22 cellular contexts compared by ENCODE assay signal in genomic region chr19:38453596-38453995, GRCh38. TPM values are rescaled to one million over a fixed set of nuclear protein-coding genes. Genes with fewer than 3 reads are reported as not detected.
A peak's percentile ranks its signal among the peaks of the same experiment; 100 is the strongest.
DNase-seq lines count a peak whose midpoint lies in the region; ATAC-seq and TF ChIP-seq lines count a peak whose summit lies in the region.
"Had no signal": no experiment of that assay in that cellular context is flagged by ENCODE, and none has a peak within 500 bp of the region (broad histone marks: within the 10 kb centered on the region; RNA-seq: fewer than 3 reads in every experiment).

No MANE protein-coding gene starts in this region.

- H3K79me2 ChIP-seq in osteoblast (ENCODE audit: insufficient read depth, low read length), result no peaks in the 10 kb centered on the region

- WGBS in transverse colon (ENCODE audit: low coverage in 1 of 2), 2 donors, result 61% methylated on average over 3 of the region's 3 CpGs

- no peaks in the 10 kb centered on the region for H3K27me3 ChIP-seq in osteoblast (ENCODE audit: insufficient read depth, low read length)
- H3K27me3 ChIP-seq in transverse colon, result no peaks in the 10 kb centered on the region
- H3K27me3 ChIP-seq: BLaER1 had no signal

- intact Hi-C loops in transverse colon (cut with DNase I; ENCODE audit: low total_unique reads), result no loop called here

- CTCF ChIA-PET in HEK293 (lab: Yijun Ruan, JAX), result interaction anchor here (0.6 to 1.0 kb wide), 2 partner anchors 476 to 550 kb away, joined by 3 to 5 read pairs; partner anchors contain the start of genes MRPS12 and SARS2

- POLR2A ChIA-PET in HEK293 (lab: Yijun Ruan, JAX), result no interaction called here

- H3K4me1 ChIP-seq in HEK293 (ENCODE audit: control insufficient read depth, insufficient read depth, low read length), result no peaks in the 10 kb centered on the region
- no peaks in the 10 kb centered on the region for H3K4me1 ChIP-seq in osteoblast (ENCODE audit: insufficient read depth, low read length)
- no peaks in the 10 kb centered on the region for H3K4me1 ChIP-seq in transverse colon
- H3K4me1 ChIP-seq: BLaER1, Caco-2 had no signal

- peaks cover 91% of the 10 kb centered on the region for H3K36me3 Mint-ChIP-seq in stimulated activated effector memory CD8-positive, alpha-beta T cell treated with anti-CD3 and anti-CD28 coated beads, Interleukin-12 subunit alpha, Interleukin-12 subunit beta, amount 100 ng/mL, for 72 hours

- DNase-seq in CD1c-positive myeloid dendritic cell (ENCODE audit: extremely low spot score) (peak; percentile 5), osteoblast (ENCODE audit: insufficient read length, low spot score, missing footprints) (peak; percentile 17), transverse colon (no peak)
- DNase-seq in stimulated activated effector memory CD8-positive, alpha-beta T cell treated with anti-CD3 and anti-CD28 coated beads, Interleukin-12 subunit alpha, Interleukin-12 subunit beta, amount 100 ng/mL, for 72 hours (ENCODE audit: low spot score in 2 of 2), result no peak
- DNase-seq in activated CD4-positive, alpha-beta T cell treated with anti-CD3 and anti-CD28 coated beads for 1 hour, result no peak
- DNase-seq: CD8-positive, alpha-beta memory T cell; DMS153; DMS79; GDM1; HCEC 1CT; HFFc6; IMR-90; KBM-7 had no signal

- H3K27ac ChIP-seq in HEK293 (ENCODE audit: extremely low read depth, low read depth, low read length), result no peak overlapping the region
- no peak overlapping the region for H3K27ac ChIP-seq in osteoblast (ENCODE audit: low read depth, low read length)
- no peak overlapping the region for H3K27ac ChIP-seq in transverse colon
- H3K27ac ChIP-seq: BLaER1, GM23248 had no signal

- ATAC-seq in stimulated activated effector memory CD8-positive, alpha-beta T cell treated with anti-CD3 and anti-CD28 coated beads, Interleukin-12 subunit alpha, Interleukin-12 subunit beta, amount 100 ng/mL, for 72 hours, result peak; percentile 27
- ATAC-seq in HG02970 (IDR thresholded peaks at IDR 0.05; ENCODE audit: low FRiP score, unreplicated experiment), result no peak

- no peak for TF ChIP-seq POLR2A in transverse colon (IDR thresholded peaks at IDR 0.05)

- TF ChIP-seq CTCF in HEK293 (tag by site-specific recombination; IDR thresholded peaks at IDR 0.05), result no peak
- no peak for TF ChIP-seq CTCF in osteoblast (IDR thresholded peaks at IDR 0.05; ENCODE audit: extremely low read depth, low read depth, low read length)
- no peak for TF ChIP-seq CTCF in transverse colon (IDR thresholded peaks at IDR 0.05)

- peak overlapping the region; percentile 60 for H3K27ac Mint-ChIP-seq in stimulated activated effector memory CD8-positive, alpha-beta T cell treated with anti-CD3 and anti-CD28 coated beads, Interleukin-12 subunit alpha, Interleukin-12 subunit beta, amount 100 ng/mL, for 72 hours
- H3K27ac Mint-ChIP-seq: CD8-positive, alpha-beta memory T cell; HFFc6 had no signal

- no peaks in the 10 kb centered on the region for H4K20me1 ChIP-seq in osteoblast (ENCODE audit: insufficient read depth, low read length)
- H4K20me1 ChIP-seq: BLaER1 had no signal

- H2AFZ ChIP-seq in osteoblast (ENCODE audit: low read length), result no peak overlapping the region
- H2AFZ ChIP-seq: GM23248 had no signal

- H3K9me3 ChIP-seq in HEK293 (ENCODE audit: control insufficient read depth, insufficient read depth, low read depth, low read length) (no peaks in the 10 kb centered on the region), osteoblast (ENCODE audit: low read depth, low read length) (no peaks in the 10 kb centered on the region), transverse colon (no peaks in the 10 kb centered on the region)
- H3K9me3 ChIP-seq: BLaER1, Caco-2 had no signal

- in situ Hi-C loops in transverse colon (cut with MboI; ENCODE audit: low pct_ligation_motif_present in 1 of 4, low pct_unique_long_range_greater_than_20kb in 1 of 4, low sequenced_read_pairs in 3 of 4), result no loop called here

- H3K4me2 ChIP-seq in osteoblast (ENCODE audit: insufficient read depth, low read length), result no peak overlapping the region
- H3K4me2 ChIP-seq: BLaER1 had no signal

- H3K36me3 ChIP-seq in HEK293 (ENCODE audit: control insufficient read depth in 2 of 2, insufficient read depth in 1 of 2, low read length in 2 of 2), result no peaks in the 10 kb centered on the region
- H3K36me3 ChIP-seq in osteoblast (ENCODE audit: insufficient read depth, low read length), result no peaks in the 10 kb centered on the region
- H3K36me3 ChIP-seq in transverse colon, result no peaks in the 10 kb centered on the region
- H3K36me3 ChIP-seq: BLaER1 had no signal

- no peak overlapping the region for H3K4me3 Mint-ChIP-seq in stimulated activated effector memory CD8-positive, alpha-beta T cell treated with anti-CD3 and anti-CD28 coated beads, Interleukin-12 subunit alpha, Interleukin-12 subunit beta, amount 100 ng/mL, for 72 hours
- H3K4me3 Mint-ChIP-seq: CD4-positive, CD25-positive, alpha-beta regulatory T cell; CD8-positive, alpha-beta memory T cell; HFFc6 had no signal

- H3K4me3 ChIP-seq in HEK293 (ENCODE audit: low read depth, low read length) (no peak overlapping the region), osteoblast (ENCODE audit: insufficient read depth, low read length) (no peak overlapping the region), transverse colon (no peak overlapping the region)
- H3K4me3 ChIP-seq: BLaER1, GM23248 had no signal

- H3K4me1 Mint-ChIP-seq in stimulated activated effector memory CD8-positive, alpha-beta T cell treated with anti-CD3 and anti-CD28 coated beads, Interleukin-12 subunit alpha, Interleukin-12 subunit beta, amount 100 ng/mL, for 72 hours, result peaks cover 7% of the 10 kb centered on the region
- H3K4me1 Mint-ChIP-seq: CD8-positive, alpha-beta memory T cell had no signal

- no peak for TF ChIP-seq EP300 in transverse colon (IDR thresholded peaks at IDR 0.05; ENCODE audit: low read depth)

- H3K9me3 Mint-ChIP-seq in stimulated activated effector memory CD8-positive, alpha-beta T cell treated with anti-CD3 and anti-CD28 coated beads, Interleukin-12 subunit alpha, Interleukin-12 subunit beta, amount 100 ng/mL, for 72 hours, result no peaks in the 10 kb centered on the region
- H3K9me3 Mint-ChIP-seq: CD8-positive, alpha-beta memory T cell; HFFc6 had no signal

TF ChIP-seq in HEK293, 187 proteins besides CTCF, POLR2A, EP300 and RAD21:
- TF ChIP-seq EGR2 (tag by site-specific recombination; IDR thresholded peaks at IDR 0.05; ENCODE audit: low read depth) (peak; percentile 95), ZBTB48 (tag by site-specific recombination; IDR thresholded peaks at IDR 0.05) (peak; percentile 5; the same call in 1 of the 2 replicates), INSM2 (tag by site-specific recombination; IDR thresholded peaks at IDR 0.05) (no peak), ZNF623 (tag by site-specific recombination; IDR thresholded peaks at IDR 0.05) (peak; percentile 58), ZFHX2 (tag by site-specific recombination; conservative IDR thresholded peaks at IDR 0.05) (peak; percentile 91)
TF ChIP-seq in HEK293: peak in this region for 4.

RNA-seq across cellular contexts. Expression of gene RYR1, which starts 20.1 kb away (rescaled TPM):
- total RNA-seq in osteoblast (under 0.01 TPM in 2 replicates), transverse colon (1 to 10 TPM in 3 of 4 donors, under 1 TPM in 1; 0.20 to 2.1 (median 1.4) TPM)
- total RNA-seq: H4, HFFc6, IMR-90 had no signal

RNA-seq across cellular contexts. Expression of gene RASGRP4, which starts 27.6 kb away (rescaled TPM):
- total RNA-seq in osteoblast (not detected in 2 replicates), transverse colon (10 to 100 TPM in 1 of 4 donors, 1 to 10 TPM in 2, not detected in 1; 1.5 to 19.8 (median 1.7) TPM)
- total RNA-seq: A673, Caco-2, Daoy, GM23248, HFFc6, IMR-90 had no signal

RNA-seq across cellular contexts. Expression of gene FAM98C, which starts 50.7 kb away (rescaled TPM):
- total RNA-seq in osteoblast (12.1 and 14.1 TPM in 2 replicates), transverse colon (100 to 1,000 TPM in 1 of 4 donors, 10 to 100 TPM in 3; 34.0 to 102 (median 41.2) TPM)

Comparison
In these comparisons a context has a peak if more than half of its experiments do, and no peak if none do; other contexts are left out.
1. DNase-seq: peak in CD1c-positive myeloid dendritic cell (single experiment) and osteoblast (single experiment); none in stimulated activated effector memory CD8-positive, alpha-beta T cell treated with anti-CD3 and anti-CD28 coated beads, Interleukin-12 subunit alpha, Interleukin-12 subunit beta, amount 100 ng/mL, for 72 hours (0 of 2), activated CD4-positive, alpha-beta T cell treated with anti-CD3 and anti-CD28 coated beads for 1 hour (single experiment) and transverse colon (single experiment).